Comparison of ENCODE assay signal across 9 cellular contexts in the genomic region with DNA sequence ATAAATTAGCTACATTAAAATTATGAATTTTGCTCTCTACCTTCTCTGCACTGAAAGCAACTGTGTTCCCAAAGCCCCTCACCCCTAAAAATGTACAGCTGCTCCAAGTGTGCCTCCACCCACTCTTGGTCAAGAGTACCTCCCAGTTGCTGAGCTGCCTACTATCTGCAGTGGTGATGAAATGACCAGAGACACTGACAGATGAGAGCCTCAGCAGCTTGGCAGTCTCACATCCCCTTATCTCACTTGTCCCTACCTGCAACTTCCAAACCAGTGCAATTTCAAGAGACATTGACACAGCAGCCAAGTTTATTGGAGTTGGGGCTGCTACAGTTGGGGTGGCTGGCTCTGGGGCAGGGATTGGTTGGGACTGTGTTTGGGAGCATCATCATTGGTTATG. TPM values are rescaled to one million over a fixed set of nuclear protein-coding genes. Genes with fewer than 3 reads are reported as not detected.
"Had no signal": no experiment of that assay in that cellular context is flagged by ENCODE, and none has a peak within 500 bp of the region (broad histone marks: within the 10 kb centered on the region; RNA-seq: fewer than 3 reads in every experiment).

No MANE protein-coding gene starts in this region.

- ATAC-seq: GM12878 had no signal

- FAIRE-seq: G401.6, GM12878, GM12891, GM12892, GM18507, GM19239 had no signal

- H3K4me3 ChIP-seq: GM12878 had no signal

- DNase-seq: GDM1, GF-D8 had no signal

RNA-seq across cellular contexts. Expression of gene COL6A5, which starts 52.2 kb away (rescaled TPM):
- total RNA-seq: G401 had no signal
